9 cellular contexts compared by ENCODE assay signal in genomic region chr13:109428146-109428545, GRCh38.
"Had no signal": no experiment of that assay in that cellular context is flagged by ENCODE, and none has a peak within 500 bp of the region (broad histone marks: within the 10 kb centered on the region; RNA-seq: fewer than 3 reads in every experiment).

No MANE protein-coding gene starts in this region.

- H3K9me3 ChIP-seq: HAP-1 had no signal

- H3K27ac ChIP-seq: GM23248 had no signal

- H3K4me3 ChIP-seq: GM23248, HAP-1, K562 had no signal

- H3K9ac ChIP-seq: GM23248 had no signal

- H3K4me1 ChIP-seq: HAP-1 had no signal

- H3K36me3 ChIP-seq: HAP-1 had no signal

- DNase-seq: GM23248, GOT3, H7, HFFc6, IMR-90, KG1 had no signal

- ATAC-seq: HCT116, K562 had no signal
